13 cellular contexts compared by ENCODE assay signal in genomic region chr12:53103860-53104305, GRCh38. TPM values are rescaled to one million over a fixed set of nuclear protein-coding genes. Genes with fewer than 3 reads are reported as not detected.
DNase-seq lines count a peak whose midpoint lies in the region; ATAC-seq and TF ChIP-seq lines count a peak whose summit lies in the region.
"Had no signal": no experiment of that assay in that cellular context is flagged by ENCODE, and none has a peak within 500 bp of the region (broad histone marks: within the 10 kb centered on the region; RNA-seq: fewer than 3 reads in every experiment).

No MANE protein-coding gene starts in this region.

- no peaks in the 10 kb centered on the region for H3F3A ChIP-seq in OCI-LY1 (ENCODE audit: insufficient read depth, low read length)

- no peaks in the 10 kb centered on the region for H3K79me2 ChIP-seq in OCI-LY1 (ENCODE audit: insufficient read depth, low read length)

- H3K9ac ChIP-seq in OCI-LY1 (ENCODE audit: low read length) = peak overlapping the region; percentile 64

- H3K27me3 ChIP-seq in OCI-LY1 (ENCODE audit: insufficient read depth, low read length) = no peaks in the 10 kb centered on the region
- H3K27me3 ChIP-seq: sigmoid colon had no signal

- peaks cover 32% of the 10 kb centered on the region for H3K4me1 ChIP-seq in OCI-LY1 (ENCODE audit: insufficient read depth, low read length, severe bottlenecking)

- H2AFZ ChIP-seq in OCI-LY1 (ENCODE audit: low read length) = no peak overlapping the region

- TF ChIP-seq CTCF in OCI-LY1 (IDR thresholded peaks at IDR 0.05; ENCODE audit: low read length) = no peak

- H3K27ac ChIP-seq in OCI-LY1 (ENCODE audit: low read depth, low read length, poor library complexity, severe bottlenecking) = peak overlapping the region; percentile 77
- H3K27ac ChIP-seq: lower lobe of right lung, sigmoid colon had no signal

- H3K9me3 Mint-ChIP-seq in activated CD4-positive, alpha-beta T cell treated with anti-CD3 and anti-CD28 coated beads, Interleukin-2, amount 10 ng/mL, durations not matched to agents 24 days and 14 days = no peaks in the 10 kb centered on the region
- H3K9me3 Mint-ChIP-seq in stimulated activated effector memory CD8-positive, alpha-beta T cell treated with anti-CD3 and anti-CD28 coated beads, Interleukin-12 subunit alpha, Interleukin-12 subunit beta, amount 100 ng/mL, for 72 hours = no peaks in the 10 kb centered on the region

- DNase-seq in activated CD4-positive, alpha-beta T cell treated with anti-CD3 and anti-CD28 coated beads, Interleukin-2, amount 10 ng/mL, durations not matched to agents 24 days and 14 days = peak; percentile 68
- DNase-seq in activated CD4-positive, alpha-beta T cell treated with anti-CD3 and anti-CD28 coated beads, Interleukin-2, amount 50 U/mL, for 4 hours = no peak
- DNase-seq in central memory CD4-positive, alpha-beta T cell = peak; percentile 8
- DNase-seq in stimulated activated effector memory CD8-positive, alpha-beta T cell treated with anti-CD3 and anti-CD28 coated beads, Interleukin-12 subunit alpha, Interleukin-12 subunit beta, amount 100 ng/mL, for 72 hours (ENCODE audit: low spot score in 2 of 2) = no peak
- DNase-seq in activated CD4-positive, CD25-positive, alpha-beta regulatory T cell treated with anti-CD3 and anti-CD28 coated beads, Interleukin-2, amount 50 U/mL, for 72 hours = no peak
- no peak for DNase-seq in NCI-H128 (lab: John Stamatoyannopoulos, UW; ENCODE audit: unreplicated experiment)
- DNase-seq: activated CD4-positive, alpha-beta T cell treated with anti-CD3 and anti-CD28 coated beads for 48 hours; lower lobe of right lung; stimulated activated CD8-positive, alpha-beta memory T cell treated with anti-CD3 and anti-CD28 coated beads, Interleukin-4, amount 100 ng/mL, for 48 hours had no signal

- no peaks in the 10 kb centered on the region for H4K20me1 ChIP-seq in OCI-LY1 (ENCODE audit: insufficient read depth, low read length)

- no peaks in the 10 kb centered on the region for H3K36me3 Mint-ChIP-seq in activated CD4-positive, alpha-beta T cell treated with anti-CD3 and anti-CD28 coated beads, Interleukin-2, amount 10 ng/mL, durations not matched to agents 24 days and 14 days (ENCODE audit: low read depth)
- H3K36me3 Mint-ChIP-seq in stimulated activated effector memory CD8-positive, alpha-beta T cell treated with anti-CD3 and anti-CD28 coated beads, Interleukin-12 subunit alpha, Interleukin-12 subunit beta, amount 100 ng/mL, for 72 hours = peaks cover 5% of the 10 kb centered on the region

- peaks cover 9% of the 10 kb centered on the region; the same call in 1 of the 2 replicates for H3K36me3 ChIP-seq in OCI-LY1 (ENCODE audit: insufficient read depth, low read length)
- H3K36me3 ChIP-seq: lower lobe of right lung had no signal

- H3K4me2 ChIP-seq in OCI-LY1 (ENCODE audit: low read length) = peak overlapping the region; percentile 74

- no peaks in the 10 kb centered on the region for H3K9me2 ChIP-seq in OCI-LY1 (ENCODE audit: low read depth, low read length)

- no peak overlapping the region for H3K4me3 Mint-ChIP-seq in activated CD4-positive, alpha-beta T cell treated with anti-CD3 and anti-CD28 coated beads, Interleukin-2, amount 10 ng/mL, durations not matched to agents 24 days and 14 days
- H3K4me3 Mint-ChIP-seq in stimulated activated effector memory CD8-positive, alpha-beta T cell treated with anti-CD3 and anti-CD28 coated beads, Interleukin-12 subunit alpha, Interleukin-12 subunit beta, amount 100 ng/mL, for 72 hours = peak overlapping the region; percentile 68

- intact Hi-C loops in activated CD4-positive, alpha-beta T cell treated with anti-CD3 and anti-CD28 coated beads, Interleukin-2, amount 10 ng/mL, durations not matched to agents 24 days and 14 days (cut with micrococcal nuclease) = no loop called here

- no peaks in the 10 kb centered on the region for H3K9me3 ChIP-seq in OCI-LY1 (ENCODE audit: low read length)
- H3K9me3 ChIP-seq: lower lobe of right lung, sigmoid colon had no signal

- H3K4me1 Mint-ChIP-seq in activated CD4-positive, alpha-beta T cell treated with anti-CD3 and anti-CD28 coated beads, Interleukin-2, amount 10 ng/mL, durations not matched to agents 24 days and 14 days = peaks cover 22% of the 10 kb centered on the region
- H3K4me1 Mint-ChIP-seq in stimulated activated effector memory CD8-positive, alpha-beta T cell treated with anti-CD3 and anti-CD28 coated beads, Interleukin-12 subunit alpha, Interleukin-12 subunit beta, amount 100 ng/mL, for 72 hours = peaks cover 46% of the 10 kb centered on the region

- H3K4me3 ChIP-seq in OCI-LY1 (ENCODE audit: low read depth, low read length, poor library complexity, severe bottlenecking) = peak overlapping the region; percentile 63
- H3K4me3 ChIP-seq: lower lobe of right lung, sigmoid colon had no signal

- peak overlapping the region; percentile 48 for H3K27ac Mint-ChIP-seq in activated CD4-positive, alpha-beta T cell treated with anti-CD3 and anti-CD28 coated beads, Interleukin-2, amount 10 ng/mL, durations not matched to agents 24 days and 14 days
- peak overlapping the region; percentile 94 for H3K27ac Mint-ChIP-seq in stimulated activated effector memory CD8-positive, alpha-beta T cell treated with anti-CD3 and anti-CD28 coated beads, Interleukin-12 subunit alpha, Interleukin-12 subunit beta, amount 100 ng/mL, for 72 hours

- peaks cover 3% of the 10 kb centered on the region for H3K27me3 Mint-ChIP-seq in activated CD4-positive, alpha-beta T cell treated with anti-CD3 and anti-CD28 coated beads, Interleukin-2, amount 10 ng/mL, durations not matched to agents 24 days and 14 days

- no peak for ATAC-seq in stimulated activated effector memory CD8-positive, alpha-beta T cell treated with anti-CD3 and anti-CD28 coated beads, Interleukin-12 subunit alpha, Interleukin-12 subunit beta, amount 100 ng/mL, for 72 hours
- no peak for ATAC-seq in HG03442 (IDR thresholded peaks at IDR 0.05; ENCODE audit: unreplicated experiment)

RNA-seq across cellular contexts. Expression of gene SOAT2, which starts 0.6 kb away (rescaled TPM):
- not detected in 2 replicates for total RNA-seq in activated CD4-positive, alpha-beta T cell treated with anti-CD3 and anti-CD28 coated beads, Interleukin-2, amount 10 ng/mL, durations not matched to agents 24 days and 14 days
- total RNA-seq: lower lobe of right lung, MCF 10A had no signal

RNA-seq across cellular contexts. Expression of gene IGFBP6, which starts 6.4 kb away (rescaled TPM):
- not detected in 2 replicates for total RNA-seq in activated CD4-positive, alpha-beta T cell treated with anti-CD3 and anti-CD28 coated beads, Interleukin-2, amount 10 ng/mL, durations not matched to agents 24 days and 14 days

RNA-seq across cellular contexts. Expression of gene SPRYD3, which starts 24.7 kb away (rescaled TPM):
- 35.6 TPM in 2 replicates for total RNA-seq in activated CD4-positive, alpha-beta T cell treated with anti-CD3 and anti-CD28 coated beads, Interleukin-2, amount 10 ng/mL, durations not matched to agents 24 days and 14 days

RNA-seq across cellular contexts. Expression of gene TNS2, which starts 54.0 kb away (rescaled TPM):
- total RNA-seq in activated CD4-positive, alpha-beta T cell treated with anti-CD3 and anti-CD28 coated beads, Interleukin-2, amount 10 ng/mL, durations not matched to agents 24 days and 14 days = 1.8 and 2.3 TPM in 2 replicates

Comparison
In these comparisons a context has a peak if more than half of its experiments do, and no peak if none do; other contexts are left out.
1. DNase-seq: peak in activated CD4-positive, alpha-beta T cell treated with anti-CD3 and anti-CD28 coated beads, Interleukin-2, amount 10 ng/mL, durations not matched to agents 24 days and 14 days (single experiment) and central memory CD4-positive, alpha-beta T cell (single experiment); none in activated CD4-positive, alpha-beta T cell treated with anti-CD3 and anti-CD28 coated beads, Interleukin-2, amount 50 U/mL, for 4 hours (0 of 2), stimulated activated effector memory CD8-positive, alpha-beta T cell treated with anti-CD3 and anti-CD28 coated beads, Interleukin-12 subunit alpha, Interleukin-12 subunit beta, amount 100 ng/mL, for 72 hours (0 of 2), activated CD4-positive, CD25-positive, alpha-beta regulatory T cell treated with anti-CD3 and anti-CD28 coated beads, Interleukin-2, amount 50 U/mL, for 72 hours (single experiment) and NCI-H128 (single experiment).